ENCODE assay signal across 8 cellular contexts in genomic region chr15:43749690-43750345, GRCh38. TPM values are rescaled to one million over a fixed set of nuclear protein-coding genes. Genes with fewer than 3 reads are reported as not detected.
DNase-seq lines count a peak whose midpoint lies in the region; ATAC-seq and TF ChIP-seq lines count a peak whose summit lies in the region.

No MANE protein-coding gene starts in this region.

- TF ChIP-seq CTCF in GM12875 (IDR thresholded peaks at IDR 0.05; ENCODE audit: borderline replicate concordance, insufficient read depth, low read depth, low read length) (no peak), upper lobe of right lung (IDR thresholded peaks at IDR 0.05) (no peak)

- intact Hi-C loops in upper lobe of right lung (cut with DNase I): no loop called here

- H3K4me3 ChIP-seq in GM12875 (ENCODE audit: low read depth, low read length): peak overlapping the region; percentile 23
- H3K4me3 ChIP-seq in upper lobe of right lung: peak overlapping the region; percentile 37

- H3K36me3 ChIP-seq in upper lobe of right lung: peaks cover 37% of the 10 kb centered on the region

- peak; percentile 25 to 31 for DNase-seq in activated CD4-positive, alpha-beta T cell treated with anti-CD3 and anti-CD28 coated beads for 4 hours
- DNase-seq in kidney tubule cell (ENCODE audit: low spot score) (peak; percentile 21), upper lobe of right lung (no peak), AG08396 (ENCODE audit: low spot score) (no peak), NOMO-1 treated with dmso at 0.1 percent for 144 hours (lab: John Stamatoyannopoulos, UW; ENCODE audit: unreplicated experiment) (no peak)

- no peak for TF ChIP-seq POLR2A in GM18505 (IDR thresholded peaks at IDR 0.05; ENCODE audit: borderline replicate concordance, extremely low read depth, insufficient read depth, insufficient read length)

- peaks cover 48% of the 10 kb centered on the region for H3K4me1 ChIP-seq in upper lobe of right lung

- no peaks in the 10 kb centered on the region for H3K27me3 ChIP-seq in upper lobe of right lung

- no peaks in the 10 kb centered on the region for H3K9me3 ChIP-seq in upper lobe of right lung

- H3K27ac ChIP-seq in upper lobe of right lung: peak overlapping the region; percentile 30

- ATAC-seq in HG02610 (IDR thresholded peaks at IDR 0.05; ENCODE audit: unreplicated experiment) (peak; percentile 47), upper lobe of right lung (no peak), GM18505 (IDR thresholded peaks at IDR 0.05; ENCODE audit: unreplicated experiment) (no peak)

RNA-seq across cellular contexts. Expression of gene PDIA3, which starts 3.6 kb away (rescaled TPM):
- 382 TPM for total RNA-seq in upper lobe of right lung

RNA-seq across cellular contexts. Expression of gene ELL3, which starts 26.9 kb away (rescaled TPM):
- total RNA-seq in upper lobe of right lung: 4.3 TPM

RNA-seq across cellular contexts. Expression of gene SERF2, which starts 42.3 kb away (rescaled TPM):
- 769 TPM for total RNA-seq in upper lobe of right lung

RNA-seq across cellular contexts. Expression of gene SERINC4, which starts 50.2 kb away (rescaled TPM):
- total RNA-seq in upper lobe of right lung: not detected

RNA-seq across cellular contexts. Expression of gene HYPK, which starts 50.6 kb away (rescaled TPM):
- total RNA-seq in upper lobe of right lung: 11.3 TPM

Comparison
In these comparisons a context has a peak if more than half of its experiments do, and no peak if none do; other contexts are left out.
1. DNase-seq: peak in activated CD4-positive, alpha-beta T cell treated with anti-CD3 and anti-CD28 coated beads for 4 hours (2 of 2) and kidney tubule cell (single experiment); none in upper lobe of right lung (single experiment), AG08396 (single experiment) and NOMO-1 treated with dmso at 0.1 percent for 144 hours (single experiment).